In the genomic region with DNA sequence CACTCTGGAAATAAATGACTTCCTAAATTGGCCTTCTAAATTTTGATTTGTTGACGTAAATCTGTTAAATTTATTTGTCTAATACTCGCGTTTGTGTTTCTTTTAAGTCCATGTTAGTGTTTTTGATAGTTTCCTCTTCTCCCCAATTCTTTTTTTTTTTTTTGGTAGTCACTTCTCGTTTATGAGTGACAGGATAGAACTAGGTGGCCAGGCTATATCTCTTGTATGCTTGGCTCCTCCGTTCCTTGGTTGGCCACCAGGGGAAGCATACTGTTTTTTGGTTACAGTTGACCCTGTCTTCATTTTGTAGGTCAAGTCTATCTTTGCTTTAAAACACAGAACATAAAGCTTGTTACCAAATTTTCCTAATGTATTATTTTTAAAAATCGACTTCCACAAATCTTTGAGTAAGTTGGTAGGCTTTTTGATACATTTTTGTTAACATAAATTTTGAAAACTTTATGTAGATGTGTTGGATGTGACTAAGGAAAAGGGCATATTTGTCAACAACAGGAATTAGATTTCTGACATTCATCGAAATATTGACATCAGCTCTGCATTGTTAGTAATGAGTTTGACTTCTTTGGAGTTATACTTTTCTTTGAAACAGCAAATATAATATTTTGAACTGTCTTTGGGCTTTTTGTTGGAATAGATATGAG, we compare ENCODE assay signal across 1 cellular context.
TF ChIP-seq lines count a peak whose summit lies in the region.

No MANE protein-coding gene starts in this region.

TF ChIP-seq in GM12878, 131 proteins besides CTCF, POLR2A, EP300 and RAD21 (continued from another document and continues in another):
- peak; percentile 88 for TF ChIP-seq PBX3 (IDR thresholded peaks at IDR 0.05; ENCODE audit: insufficient replicate concordance, low read depth, low read length)
- TF ChIP-seq NR2C1 (IDR thresholded peaks at IDR 0.05) = no peak
- TF ChIP-seq HDAC6 (IDR thresholded peaks at IDR 0.05; ENCODE audit: unreplicated experiment) = no peak
- peak; percentile 98 for TF ChIP-seq PKNOX1 (IDR thresholded peaks at IDR 0.05)
- peak; percentile 74 for TF ChIP-seq NR2F1 (conservative IDR thresholded peaks at IDR 0.05)
- TF ChIP-seq SMARCA5 (IDR thresholded peaks at IDR 0.05) = 0 out of 2 replicates have a peak, but pooled peaks have one; percentile 46
- peak; percentile 45; the same call in 1 of the 2 replicates for TF ChIP-seq SPI1 (IDR thresholded peaks at IDR 0.05; ENCODE audit: borderline replicate concordance, insufficient read depth, low read depth, low read length)
- TF ChIP-seq NR2C2 (IDR thresholded peaks at IDR 0.05; ENCODE audit: borderline replicate concordance, control insufficient read depth, insufficient read length, low read depth) = no peak
- TF ChIP-seq, protein P1, sequence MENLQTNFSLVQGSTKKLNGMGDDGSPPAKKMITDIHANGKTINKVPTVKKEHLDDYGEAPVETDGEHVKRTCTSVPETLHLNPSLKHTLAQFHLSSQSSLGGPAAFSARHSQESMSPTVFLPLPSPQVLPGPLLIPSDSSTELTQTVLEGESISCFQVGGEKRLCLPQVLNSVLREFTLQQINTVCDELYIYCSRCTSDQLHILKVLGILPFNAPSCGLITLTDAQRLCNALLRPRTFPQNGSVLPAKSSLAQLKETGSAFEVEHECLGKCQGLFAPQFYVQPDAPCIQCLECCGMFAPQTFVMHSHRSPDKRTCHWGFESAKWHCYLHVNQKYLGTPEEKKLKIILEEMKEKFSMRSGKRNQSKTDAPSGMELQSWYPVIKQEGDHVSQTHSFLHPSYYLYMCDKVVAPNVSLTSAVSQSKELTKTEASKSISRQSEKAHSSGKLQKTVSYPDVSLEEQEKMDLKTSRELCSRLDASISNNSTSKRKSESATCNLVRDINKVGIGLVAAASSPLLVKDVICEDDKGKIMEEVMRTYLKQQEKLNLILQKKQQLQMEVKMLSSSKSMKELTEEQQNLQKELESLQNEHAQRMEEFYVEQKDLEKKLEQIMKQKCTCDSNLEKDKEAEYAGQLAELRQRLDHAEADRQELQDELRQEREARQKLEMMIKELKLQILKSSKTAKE (IDR thresholded peaks at IDR 0.05; ENCODE audit: low read depth, poor library complexity, severe bottlenecking) = peak; percentile 40
- TF ChIP-seq MTA3 (IDR thresholded peaks at IDR 0.05; ENCODE audit: borderline replicate concordance, low read length) = no peak
- TF ChIP-seq MAX (IDR thresholded peaks at IDR 0.05; ENCODE audit: low read depth, low read length) = no peak
- no peak for TF ChIP-seq CHD2 (IDR thresholded peaks at IDR 0.05; ENCODE audit: borderline replicate concordance, low read depth, low read length)
- TF ChIP-seq HDGF (IDR thresholded peaks at IDR 0.05) = no peak
- no peak for TF ChIP-seq SIN3A (IDR thresholded peaks at IDR 0.05; ENCODE audit: low read depth, low read length)
- no peak for TF ChIP-seq SMAD5 (IDR thresholded peaks at IDR 0.05; ENCODE audit: low read depth)
- no peak for TF ChIP-seq JUND (IDR thresholded peaks at IDR 0.05; ENCODE audit: low read depth, low read length)
- TF ChIP-seq CHD1 (IDR thresholded peaks at IDR 0.05; ENCODE audit: low read depth, low read length) = no peak
- TF ChIP-seq BMI1 (IDR thresholded peaks at IDR 0.05; ENCODE audit: borderline replicate concordance) = no peak
- TF ChIP-seq, protein P2, sequence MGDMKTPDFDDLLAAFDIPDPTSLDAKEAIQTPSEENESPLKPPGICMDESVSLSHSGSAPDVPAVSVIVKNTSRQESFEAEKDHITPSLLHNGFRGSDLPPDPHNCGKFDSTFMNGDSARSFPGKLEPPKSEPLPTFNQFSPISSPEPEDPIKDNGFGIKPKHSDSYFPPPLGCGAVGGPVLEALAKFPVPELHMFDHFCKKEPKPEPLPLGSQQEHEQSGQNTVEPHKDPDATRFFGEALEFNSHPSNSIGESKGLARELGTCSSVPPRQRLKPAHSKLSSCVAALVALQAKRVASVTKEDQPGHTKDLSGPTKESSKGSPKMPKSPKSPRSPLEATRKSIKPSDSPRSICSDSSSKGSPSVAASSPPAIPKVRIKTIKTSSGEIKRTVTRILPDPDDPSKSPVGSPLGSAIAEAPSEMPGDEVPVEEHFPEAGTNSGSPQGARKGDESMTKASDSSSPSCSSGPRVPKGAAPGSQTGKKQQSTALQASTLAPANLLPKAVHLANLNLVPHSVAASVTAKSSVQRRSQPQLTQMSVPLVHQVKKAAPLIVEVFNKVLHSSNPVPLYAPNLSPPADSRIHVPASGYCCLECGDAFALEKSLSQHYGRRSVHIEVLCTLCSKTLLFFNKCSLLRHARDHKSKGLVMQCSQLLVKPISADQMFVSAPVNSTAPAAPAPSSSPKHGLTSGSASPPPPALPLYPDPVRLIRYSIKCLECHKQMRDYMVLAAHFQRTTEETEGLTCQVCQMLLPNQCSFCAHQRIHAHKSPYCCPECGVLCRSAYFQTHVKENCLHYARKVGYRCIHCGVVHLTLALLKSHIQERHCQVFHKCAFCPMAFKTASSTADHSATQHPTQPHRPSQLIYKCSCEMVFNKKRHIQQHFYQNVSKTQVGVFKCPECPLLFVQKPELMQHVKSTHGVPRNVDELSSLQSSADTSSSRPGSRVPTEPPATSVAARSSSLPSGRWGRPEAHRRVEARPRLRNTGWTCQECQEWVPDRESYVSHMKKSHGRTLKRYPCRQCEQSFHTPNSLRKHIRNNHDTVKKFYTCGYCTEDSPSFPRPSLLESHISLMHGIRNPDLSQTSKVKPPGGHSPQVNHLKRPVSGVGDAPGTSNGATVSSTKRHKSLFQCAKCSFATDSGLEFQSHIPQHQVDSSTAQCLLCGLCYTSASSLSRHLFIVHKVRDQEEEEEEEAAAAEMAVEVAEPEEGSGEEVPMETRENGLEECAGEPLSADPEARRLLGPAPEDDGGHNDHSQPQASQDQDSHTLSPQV (IDR thresholded peaks at IDR 0.05) = no peak
- TF ChIP-seq SMC3 (IDR thresholded peaks at IDR 0.05; ENCODE audit: borderline replicate concordance, low read length) = peak; percentile 60; the same call in 1 of the 2 replicates
- no peak for TF ChIP-seq ZNF622 (IDR thresholded peaks at IDR 0.05)
- peak; percentile 96 for TF ChIP-seq ZNF384 (IDR thresholded peaks at IDR 0.05; ENCODE audit: borderline replicate concordance, low read depth, low read length)
- TF ChIP-seq ASH2L (IDR thresholded peaks at IDR 0.05; ENCODE audit: borderline replicate concordance, low read depth) = 0 out of 2 replicates have a peak, but pooled peaks have one; percentile 30
- TF ChIP-seq IRF4 (IDR thresholded peaks at IDR 0.05; ENCODE audit: low read depth, low read length) = 0 out of 2 replicates have a peak, but pooled peaks have one; percentile 18
- TF ChIP-seq, protein P3, sequence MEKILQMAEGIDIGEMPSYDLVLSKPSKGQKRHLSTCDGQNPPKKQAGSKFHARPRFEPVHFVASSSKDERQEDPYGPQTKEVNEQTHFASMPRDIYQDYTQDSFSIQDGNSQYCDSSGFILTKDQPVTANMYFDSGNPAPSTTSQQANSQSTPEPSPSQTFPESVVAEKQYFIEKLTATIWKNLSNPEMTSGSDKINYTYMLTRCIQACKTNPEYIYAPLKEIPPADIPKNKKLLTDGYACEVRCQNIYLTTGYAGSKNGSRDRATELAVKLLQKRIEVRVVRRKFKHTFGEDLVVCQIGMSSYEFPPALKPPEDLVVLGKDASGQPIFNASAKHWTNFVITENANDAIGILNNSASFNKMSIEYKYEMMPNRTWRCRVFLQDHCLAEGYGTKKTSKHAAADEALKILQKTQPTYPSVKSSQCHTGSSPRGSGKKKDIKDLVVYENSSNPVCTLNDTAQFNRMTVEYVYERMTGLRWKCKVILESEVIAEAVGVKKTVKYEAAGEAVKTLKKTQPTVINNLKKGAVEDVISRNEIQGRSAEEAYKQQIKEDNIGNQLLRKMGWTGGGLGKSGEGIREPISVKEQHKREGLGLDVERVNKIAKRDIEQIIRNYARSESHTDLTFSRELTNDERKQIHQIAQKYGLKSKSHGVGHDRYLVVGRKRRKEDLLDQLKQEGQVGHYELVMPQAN (conservative IDR thresholded peaks at IDR 0.05) = no peak
- no peak for TF ChIP-seq TCF12 (IDR thresholded peaks at IDR 0.05; ENCODE audit: low read depth, low read length)
- TF ChIP-seq NBN (IDR thresholded peaks at IDR 0.05) = peak; percentile 60; the same call in 1 of the 2 replicates
- no peak for TF ChIP-seq CBX5 (IDR thresholded peaks at IDR 0.05; ENCODE audit: low read depth)
- TF ChIP-seq ZBTB33 (IDR thresholded peaks at IDR 0.05) = no peak
- TF ChIP-seq MEF2A (IDR thresholded peaks at IDR 0.05; ENCODE audit: insufficient read depth, low read depth, low read length) = no peak
- TF ChIP-seq, protein P4, sequence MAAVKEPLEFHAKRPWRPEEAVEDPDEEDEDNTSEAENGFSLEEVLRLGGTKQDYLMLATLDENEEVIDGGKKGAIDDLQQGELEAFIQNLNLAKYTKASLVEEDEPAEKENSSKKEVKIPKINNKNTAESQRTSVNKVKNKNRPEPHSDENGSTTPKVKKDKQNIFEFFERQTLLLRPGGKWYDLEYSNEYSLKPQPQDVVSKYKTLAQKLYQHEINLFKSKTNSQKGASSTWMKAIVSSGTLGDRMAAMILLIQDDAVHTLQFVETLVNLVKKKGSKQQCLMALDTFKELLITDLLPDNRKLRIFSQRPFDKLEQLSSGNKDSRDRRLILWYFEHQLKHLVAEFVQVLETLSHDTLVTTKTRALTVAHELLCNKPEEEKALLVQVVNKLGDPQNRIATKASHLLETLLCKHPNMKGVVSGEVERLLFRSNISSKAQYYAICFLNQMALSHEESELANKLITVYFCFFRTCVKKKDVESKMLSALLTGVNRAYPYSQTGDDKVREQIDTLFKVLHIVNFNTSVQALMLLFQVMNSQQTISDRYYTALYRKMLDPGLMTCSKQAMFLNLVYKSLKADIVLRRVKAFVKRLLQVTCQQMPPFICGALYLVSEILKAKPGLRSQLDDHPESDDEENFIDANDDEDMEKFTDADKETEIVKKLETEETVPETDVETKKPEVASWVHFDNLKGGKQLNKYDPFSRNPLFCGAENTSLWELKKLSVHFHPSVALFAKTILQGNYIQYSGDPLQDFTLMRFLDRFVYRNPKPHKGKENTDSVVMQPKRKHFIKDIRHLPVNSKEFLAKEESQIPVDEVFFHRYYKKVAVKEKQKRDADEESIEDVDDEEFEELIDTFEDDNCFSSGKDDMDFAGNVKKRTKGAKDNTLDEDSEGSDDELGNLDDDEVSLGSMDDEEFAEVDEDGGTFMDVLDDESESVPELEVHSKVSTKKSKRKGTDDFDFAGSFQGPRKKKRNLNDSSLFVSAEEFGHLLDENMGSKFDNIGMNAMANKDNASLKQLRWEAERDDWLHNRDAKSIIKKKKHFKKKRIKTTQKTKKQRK (IDR thresholded peaks at IDR 0.05; ENCODE audit: low read depth, low read length) = no peak
- no peak for TF ChIP-seq PML (IDR thresholded peaks at IDR 0.05; ENCODE audit: low read length)
- no peak for TF ChIP-seq STAT3 (IDR thresholded peaks at IDR 0.05; ENCODE audit: low read depth, low read length)
- TF ChIP-seq PAX5 (IDR thresholded peaks at IDR 0.05; ENCODE audit: borderline replicate concordance, low read depth, low read length) = no peak
- TF ChIP-seq ATF3 (IDR thresholded peaks at IDR 0.05; ENCODE audit: borderline replicate concordance, extremely low read depth, low read depth, low read length) = no peak
- no peak for TF ChIP-seq CREB1 (IDR thresholded peaks at IDR 0.05; ENCODE audit: low read depth)
- TF ChIP-seq GATAD2B (conservative IDR thresholded peaks at IDR 0.05; ENCODE audit: low read depth) = no peak
- TF ChIP-seq E2F4 (IDR thresholded peaks at IDR 0.05; ENCODE audit: low read depth, low read length) = no peak
